In the genomic region with DNA sequence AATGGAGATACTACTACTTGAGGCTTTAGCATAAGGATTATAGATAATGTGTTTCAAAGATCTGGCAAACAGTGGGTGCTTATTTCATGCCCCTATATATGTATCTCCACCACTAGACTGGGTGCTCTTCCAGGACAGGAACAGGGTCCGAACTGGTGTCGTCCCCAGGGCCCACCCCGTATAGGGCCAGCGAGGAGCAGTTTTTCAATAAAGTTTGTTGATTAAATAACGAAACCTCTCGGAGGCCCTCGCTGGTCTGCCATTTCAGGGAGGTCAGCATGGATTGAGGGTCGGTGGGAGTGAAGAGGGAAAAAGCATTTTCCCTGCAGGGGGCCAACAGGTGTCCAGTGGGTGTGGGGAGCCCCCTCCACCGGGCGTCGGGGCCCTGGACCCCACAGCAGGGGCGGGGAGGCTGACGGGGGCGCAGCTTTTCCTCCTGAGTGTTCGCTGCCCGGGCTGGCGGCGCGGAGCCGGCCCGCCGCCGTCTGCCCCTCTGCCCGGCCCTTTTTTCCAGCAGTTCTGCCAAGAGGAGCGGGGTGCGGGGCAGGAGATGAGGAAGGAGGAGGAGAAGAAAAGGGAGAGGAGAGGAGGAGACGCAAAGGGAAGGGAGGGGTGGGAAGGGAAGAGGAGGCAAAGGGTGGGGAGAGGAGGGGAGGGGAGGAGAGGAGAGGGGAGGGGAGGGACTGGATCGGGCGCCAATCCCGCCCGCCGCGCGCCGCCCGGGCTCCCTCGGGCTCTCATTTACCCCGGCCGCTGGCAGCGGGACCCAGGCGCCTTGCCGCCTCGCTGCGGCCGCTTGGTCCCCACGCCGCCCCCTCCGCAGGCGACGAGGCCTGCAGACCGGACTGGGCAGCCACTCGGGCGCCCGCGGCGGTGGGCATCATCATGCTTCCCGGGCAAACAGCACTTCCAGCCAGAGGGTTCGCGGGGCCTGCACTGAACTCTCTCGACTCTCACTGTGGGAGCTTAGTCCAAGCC, we compare ENCODE assay signal across 8 cellular contexts.
DNase-seq lines count a peak whose midpoint lies in the region; ATAC-seq and TF ChIP-seq lines count a peak whose summit lies in the region.

No MANE protein-coding gene starts in this region.

- H3K27me3 Mint-ChIP-seq in activated CD4-positive, alpha-beta memory T cell treated with anti-CD3 and anti-CD28 coated beads, Interleukin-2, amount 10 ng/mL, durations not matched to agents 7 days and 5 days, result peaks cover 44% of the 10 kb centered on the region
- peaks cover 45% of the 10 kb centered on the region for H3K27me3 Mint-ChIP-seq in nephron (ENCODE audit: low read depth)

- H3K27ac ChIP-seq in foreskin keratinocyte, result no peak overlapping the region

- peaks cover 7% of the 10 kb centered on the region for H3K4me1 Mint-ChIP-seq in activated CD4-positive, alpha-beta memory T cell treated with anti-CD3 and anti-CD28 coated beads, Interleukin-2, amount 10 ng/mL, durations not matched to agents 7 days and 5 days
- peaks cover 9% of the 10 kb centered on the region for H3K4me1 Mint-ChIP-seq in nephron

- CTCF ChIA-PET in activated CD4-positive, alpha-beta memory T cell treated with anti-CD3 and anti-CD28 coated beads, Interleukin-2, amount 10 ng/mL, durations not matched to agents 7 days and 5 days (lab: Charles Lee), result no interaction called here

- H3K9me3 Mint-ChIP-seq in activated CD4-positive, alpha-beta memory T cell treated with anti-CD3 and anti-CD28 coated beads, Interleukin-2, amount 10 ng/mL, durations not matched to agents 7 days and 5 days, result no peaks in the 10 kb centered on the region
- H3K9me3 Mint-ChIP-seq in nephron, result no peaks in the 10 kb centered on the region

- peak overlapping the region; percentile 25 for H3K4me3 Mint-ChIP-seq in activated CD4-positive, alpha-beta memory T cell treated with anti-CD3 and anti-CD28 coated beads, Interleukin-2, amount 10 ng/mL, durations not matched to agents 7 days and 5 days
- H3K4me3 Mint-ChIP-seq in nephron, result peak overlapping the region; percentile 74 to 82 (median 79)

- peak; percentile 35 for ATAC-seq in foreskin keratinocyte
- ATAC-seq in HG03139 (IDR thresholded peaks at IDR 0.05; ENCODE audit: unreplicated experiment), result no peak

- H3K27me3 ChIP-seq in foreskin keratinocyte, result peaks cover 57% of the 10 kb centered on the region

- H3K4me1 ChIP-seq in foreskin keratinocyte, result no peaks in the 10 kb centered on the region

- no peak overlapping the region for H3K27ac Mint-ChIP-seq in activated CD4-positive, alpha-beta memory T cell treated with anti-CD3 and anti-CD28 coated beads, Interleukin-2, amount 10 ng/mL, durations not matched to agents 7 days and 5 days
- H3K27ac Mint-ChIP-seq in nephron, result peak overlapping the region in 1 of 3 experiments; percentile 53

- DNase-seq in EH (ENCODE audit: low read depth) (peak; percentile 77), foreskin keratinocyte (no peak), 8988T (no peak), RKO (ENCODE audit: low spot score) (no peak)
- DNase-seq in activated CD4-positive, alpha-beta memory T cell treated with anti-CD3 and anti-CD28 coated beads, Interleukin-2, amount 10 ng/mL, durations not matched to agents 7 days and 5 days, result no peak
- DNase-seq in activated CD4-positive, CD25-positive, alpha-beta regulatory T cell treated with anti-CD3 and anti-CD28 coated beads, Interleukin-2, amount 50 U/mL, for 72 hours, result no peak

- POLR2A ChIA-PET in activated CD4-positive, alpha-beta memory T cell treated with anti-CD3 and anti-CD28 coated beads, Interleukin-2, amount 10 ng/mL, durations not matched to agents 7 days and 5 days (lab: Charles Lee), result no interaction called here

- H3K36me3 Mint-ChIP-seq in activated CD4-positive, alpha-beta memory T cell treated with anti-CD3 and anti-CD28 coated beads, Interleukin-2, amount 10 ng/mL, durations not matched to agents 7 days and 5 days (ENCODE audit: low read depth), result no peaks in the 10 kb centered on the region
- no peaks in the 10 kb centered on the region for H3K36me3 Mint-ChIP-seq in nephron (ENCODE audit: low read depth)

- TF ChIP-seq CTCF in foreskin keratinocyte (conservative IDR thresholded peaks at IDR 0.05), result no peak
- TF ChIP-seq CTCF in nephron (IDR thresholded peaks at IDR 0.05; ENCODE audit: unreplicated experiment in 3 of 3), result no peak
